Comparison of ENCODE assay signal across 8 cellular contexts in genomic region chr2:180979935-180980184, GRCh38. TPM values are rescaled to one million over a fixed set of nuclear protein-coding genes. Genes with fewer than 3 reads are reported as not detected.
DNase-seq lines count a peak whose midpoint lies in the region; ATAC-seq lines count a peak whose summit lies in the region.

No MANE protein-coding gene starts in this region.

- ATAC-seq in stimulated activated naive CD8-positive, alpha-beta T cell treated with anti-CD3 and anti-CD28 coated beads, Interleukin-15, amount 100 ng/mL, for 72 hours = no peak
- ATAC-seq in HG03135 (IDR thresholded peaks at IDR 0.05; ENCODE audit: unreplicated experiment) = no peak
- ATAC-seq in GM18909 (IDR thresholded peaks at IDR 0.05; ENCODE audit: poor library complexity, unreplicated experiment) = no peak

- peak overlapping the region; percentile 62 for H3K4me3 Mint-ChIP-seq in activated naive CD8-positive, alpha-beta T cell treated with anti-CD3 and anti-CD28 coated beads for 36 hours
- H3K4me3 Mint-ChIP-seq in immature natural killer cell = peak overlapping the region; percentile 76 to 89 (median 88)
- peak overlapping the region; percentile 61 to 79 for H3K4me3 Mint-ChIP-seq in stimulated activated naive CD8-positive, alpha-beta T cell treated with anti-CD3 and anti-CD28 coated beads, Interleukin-15, amount 100 ng/mL, for 72 hours

- peak overlapping the region; percentile 69 for H3K27ac Mint-ChIP-seq in activated naive CD8-positive, alpha-beta T cell treated with anti-CD3 and anti-CD28 coated beads for 36 hours
- peak overlapping the region; percentile 54 to 90 (median 84) for H3K27ac Mint-ChIP-seq in immature natural killer cell
- no peak overlapping the region for H3K27ac Mint-ChIP-seq in stimulated activated naive CD8-positive, alpha-beta T cell treated with anti-CD3 and anti-CD28 coated beads, Interleukin-15, amount 100 ng/mL, for 72 hours

- no peaks in the 10 kb centered on the region for H3K9me3 Mint-ChIP-seq in activated naive CD8-positive, alpha-beta T cell treated with anti-CD3 and anti-CD28 coated beads for 36 hours
- H3K9me3 Mint-ChIP-seq in immature natural killer cell = no peaks in the 10 kb centered on the region
- H3K9me3 Mint-ChIP-seq in stimulated activated naive CD8-positive, alpha-beta T cell treated with anti-CD3 and anti-CD28 coated beads, Interleukin-15, amount 100 ng/mL, for 72 hours = no peaks in the 10 kb centered on the region

- peaks cover 3% of the 10 kb centered on the region for H3K27me3 Mint-ChIP-seq in activated naive CD8-positive, alpha-beta T cell treated with anti-CD3 and anti-CD28 coated beads for 36 hours
- peaks cover 7 to 11% (median 7%) of the 10 kb centered on the region in 3 donors for H3K27me3 Mint-ChIP-seq in immature natural killer cell (ENCODE audit: low read depth in 3 of 3)
- H3K27me3 Mint-ChIP-seq in stimulated activated naive CD8-positive, alpha-beta T cell treated with anti-CD3 and anti-CD28 coated beads, Interleukin-15, amount 100 ng/mL, for 72 hours = no peaks in the 10 kb centered on the region

- peak; percentile 70 for DNase-seq in NCI-H2227 treated with DMSO at 0.1 percent for 48 hours (lab: John Stamatoyannopoulos, UW)
- no peak for DNase-seq in NCI-H2227 (lab: John Stamatoyannopoulos, UW; ENCODE audit: unreplicated experiment)
- DNase-seq in activated naive CD8-positive, alpha-beta T cell treated with anti-CD3 and anti-CD28 coated beads for 36 hours = no peak
- DNase-seq in immature natural killer cell = no peak
- no peak for DNase-seq in stimulated activated naive CD8-positive, alpha-beta T cell treated with anti-CD3 and anti-CD28 coated beads, Interleukin-15, amount 100 ng/mL, for 72 hours
- no peak for DNase-seq in NCI-H2081 treated with DMSO at 0.1 percent for 48 hours (lab: John Stamatoyannopoulos, UW)

- peaks cover 18% of the 10 kb centered on the region for H3K36me3 Mint-ChIP-seq in activated naive CD8-positive, alpha-beta T cell treated with anti-CD3 and anti-CD28 coated beads for 36 hours
- peaks cover 0 to 3% (median 3%) of the 10 kb centered on the region in 3 donors for H3K36me3 Mint-ChIP-seq in immature natural killer cell

- peaks cover 33% of the 10 kb centered on the region for H3K4me1 Mint-ChIP-seq in activated naive CD8-positive, alpha-beta T cell treated with anti-CD3 and anti-CD28 coated beads for 36 hours
- peaks cover 36 to 48% of the 10 kb centered on the region in 2 donors for H3K4me1 Mint-ChIP-seq in immature natural killer cell
- peaks cover 41% of the 10 kb centered on the region for H3K4me1 Mint-ChIP-seq in stimulated activated naive CD8-positive, alpha-beta T cell treated with anti-CD3 and anti-CD28 coated beads, Interleukin-15, amount 100 ng/mL, for 72 hours

RNA-seq across cellular contexts. Expression of gene UBE2E3, which starts 0.5 kb away (rescaled TPM):
- 10 to 100 TPM; 30.2 to 34.6 TPM for total RNA-seq in activated naive CD8-positive, alpha-beta T cell treated with anti-CD3 and anti-CD28 coated beads for 36 hours
- polyA plus RNA-seq in immature natural killer cell = 100 to 1,000 TPM in 1 of 3 donors, 10 to 100 TPM in 2; 85.4 to 148 (median 96.2) TPM

Comparison
In these comparisons a context has a peak if more than half of its experiments do, and no peak if none do; other contexts are left out.
1. H3K27ac Mint-ChIP-seq: peak in activated naive CD8-positive, alpha-beta T cell treated with anti-CD3 and anti-CD28 coated beads for 36 hours (single experiment) and immature natural killer cell (6 of 6); none in stimulated activated naive CD8-positive, alpha-beta T cell treated with anti-CD3 and anti-CD28 coated beads, Interleukin-15, amount 100 ng/mL, for 72 hours (0 of 2).
2. Peak in every context shown above with its lines, with median percentiles within 50 percentile points of each other: H3K4me3 Mint-ChIP-seq.